1 cellular context compared by ENCODE assay signal in genomic region chr2:121335294-121336290, GRCh38.
TF ChIP-seq lines count a peak whose summit lies in the region.

No MANE protein-coding gene starts in this region.

TF ChIP-seq in GM23338, 12 proteins besides CTCF, POLR2A, EP300 and RAD21 (continued from another document):
- TF ChIP-seq, protein P1, sequence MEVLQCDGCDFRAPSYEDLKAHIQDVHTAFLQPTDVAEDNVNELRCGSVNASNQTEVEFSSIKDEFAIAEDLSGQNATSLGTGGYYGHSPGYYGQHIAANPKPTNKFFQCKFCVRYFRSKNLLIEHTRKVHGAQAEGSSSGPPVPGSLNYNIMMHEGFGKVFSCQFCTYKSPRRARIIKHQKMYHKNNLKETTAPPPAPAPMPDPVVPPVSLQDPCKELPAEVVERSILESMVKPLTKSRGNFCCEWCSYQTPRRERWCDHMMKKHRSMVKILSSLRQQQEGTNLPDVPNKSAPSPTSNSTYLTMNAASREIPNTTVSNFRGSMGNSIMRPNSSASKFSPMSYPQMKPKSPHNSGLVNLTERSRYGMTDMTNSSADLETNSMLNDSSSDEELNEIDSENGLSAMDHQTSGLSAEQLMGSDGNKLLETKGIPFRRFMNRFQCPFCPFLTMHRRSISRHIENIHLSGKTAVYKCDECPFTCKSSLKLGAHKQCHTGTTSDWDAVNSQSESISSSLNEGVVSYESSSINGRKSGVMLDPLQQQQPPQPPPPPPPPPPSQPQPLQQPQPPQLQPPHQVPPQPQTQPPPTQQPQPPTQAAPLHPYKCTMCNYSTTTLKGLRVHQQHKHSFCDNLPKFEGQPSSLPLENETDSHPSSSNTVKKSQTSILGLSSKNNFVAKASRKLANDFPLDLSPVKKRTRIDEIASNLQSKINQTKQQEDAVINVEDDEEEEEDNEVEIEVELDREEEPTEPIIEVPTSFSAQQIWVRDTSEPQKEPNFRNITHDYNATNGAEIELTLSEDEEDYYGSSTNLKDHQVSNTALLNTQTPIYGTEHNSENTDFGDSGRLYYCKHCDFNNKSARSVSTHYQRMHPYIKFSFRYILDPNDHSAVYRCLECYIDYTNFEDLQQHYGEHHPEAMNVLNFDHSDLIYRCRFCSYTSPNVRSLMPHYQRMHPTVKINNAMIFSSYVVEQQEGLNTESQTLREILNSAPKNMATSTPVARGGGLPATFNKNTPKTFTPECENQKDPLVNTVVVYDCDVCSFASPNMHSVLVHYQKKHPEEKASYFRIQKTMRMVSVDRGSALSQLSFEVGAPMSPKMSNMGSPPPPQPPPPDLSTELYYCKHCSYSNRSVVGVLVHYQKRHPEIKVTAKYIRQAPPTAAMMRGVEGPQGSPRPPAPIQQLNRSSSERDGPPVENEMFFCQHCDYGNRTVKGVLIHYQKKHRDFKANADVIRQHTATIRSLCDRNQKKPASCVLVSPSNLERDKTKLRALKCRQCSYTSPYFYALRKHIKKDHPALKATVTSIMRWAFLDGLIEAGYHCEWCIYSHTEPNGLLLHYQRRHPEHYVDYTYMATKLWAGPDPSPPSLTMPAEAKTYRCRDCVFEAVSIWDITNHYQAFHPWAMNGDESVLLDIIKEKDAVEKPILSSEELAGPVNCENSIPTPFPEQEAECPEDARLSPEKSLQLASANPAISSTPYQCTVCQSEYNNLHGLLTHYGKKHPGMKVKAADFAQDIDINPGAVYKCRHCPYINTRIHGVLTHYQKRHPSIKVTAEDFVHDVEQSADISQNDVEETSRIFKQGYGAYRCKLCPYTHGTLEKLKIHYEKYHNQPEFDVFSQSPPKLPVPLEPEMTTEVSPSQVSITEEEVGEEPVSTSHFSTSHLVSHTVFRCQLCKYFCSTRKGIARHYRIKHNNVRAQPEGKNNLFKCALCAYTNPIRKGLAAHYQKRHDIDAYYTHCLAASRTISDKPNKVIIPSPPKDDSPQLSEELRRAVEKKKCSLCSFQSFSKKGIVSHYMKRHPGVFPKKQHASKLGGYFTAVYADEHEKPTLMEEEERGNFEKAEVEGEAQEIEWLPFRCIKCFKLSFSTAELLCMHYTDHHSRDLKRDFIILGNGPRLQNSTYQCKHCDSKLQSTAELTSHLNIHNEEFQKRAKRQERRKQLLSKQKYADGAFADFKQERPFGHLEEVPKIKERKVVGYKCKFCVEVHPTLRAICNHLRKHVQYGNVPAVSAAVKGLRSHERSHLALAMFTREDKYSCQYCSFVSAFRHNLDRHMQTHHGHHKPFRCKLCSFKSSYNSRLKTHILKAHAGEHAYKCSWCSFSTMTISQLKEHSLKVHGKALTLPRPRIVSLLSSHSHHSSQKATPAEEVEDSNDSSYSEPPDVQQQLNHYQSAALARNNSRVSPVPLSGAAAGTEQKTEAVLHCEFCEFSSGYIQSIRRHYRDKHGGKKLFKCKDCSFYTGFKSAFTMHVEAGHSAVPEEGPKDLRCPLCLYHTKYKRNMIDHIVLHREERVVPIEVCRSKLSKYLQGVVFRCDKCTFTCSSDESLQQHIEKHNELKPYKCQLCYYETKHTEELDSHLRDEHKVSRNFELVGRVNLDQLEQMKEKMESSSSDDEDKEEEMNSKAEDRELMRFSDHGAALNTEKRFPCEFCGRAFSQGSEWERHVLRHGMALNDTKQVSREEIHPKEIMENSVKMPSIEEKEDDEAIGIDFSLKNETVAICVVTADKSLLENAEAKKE (CRISPR knock-in tag; IDR thresholded peaks at IDR 0.05) = no peak
- TF ChIP-seq ZNF331 (CRISPR knock-in tag; IDR thresholded peaks at IDR 0.05; ENCODE audit: low read depth) (no peak), EZH2phosphoT487 (IDR thresholded peaks at IDR 0.05; ENCODE audit: unreplicated experiment) (no peak), EZH2 (IDR thresholded peaks at IDR 0.05; ENCODE audit: low read depth, unreplicated experiment) (no peak), CREB1 (CRISPR knock-in tag; IDR thresholded peaks at IDR 0.05; ENCODE audit: low read depth) (no peak), NANOG (IDR thresholded peaks at IDR 0.05; ENCODE audit: borderline replicate concordance) (no peak), STAT1 (IDR thresholded peaks at IDR 0.05; ENCODE audit: unreplicated experiment) (no peak), POLR2AphosphoS5 (IDR thresholded peaks at IDR 0.05; ENCODE audit: low read depth) (no peak), ZNF114 (CRISPR knock-in tag; IDR thresholded peaks at IDR 0.05) (no peak)
- TF ChIP-seq, protein P2, sequence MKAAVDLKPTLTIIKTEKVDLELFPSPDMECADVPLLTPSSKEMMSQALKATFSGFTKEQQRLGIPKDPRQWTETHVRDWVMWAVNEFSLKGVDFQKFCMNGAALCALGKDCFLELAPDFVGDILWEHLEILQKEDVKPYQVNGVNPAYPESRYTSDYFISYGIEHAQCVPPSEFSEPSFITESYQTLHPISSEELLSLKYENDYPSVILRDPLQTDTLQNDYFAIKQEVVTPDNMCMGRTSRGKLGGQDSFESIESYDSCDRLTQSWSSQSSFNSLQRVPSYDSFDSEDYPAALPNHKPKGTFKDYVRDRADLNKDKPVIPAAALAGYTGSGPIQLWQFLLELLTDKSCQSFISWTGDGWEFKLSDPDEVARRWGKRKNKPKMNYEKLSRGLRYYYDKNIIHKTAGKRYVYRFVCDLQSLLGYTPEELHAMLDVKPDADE (IDR thresholded peaks at IDR 0.05) = no peak
